Comparison of ENCODE assay signal across 9 cellular contexts in genomic region chr1:42953182-42954180, GRCh38. TPM values are rescaled to one million over a fixed set of nuclear protein-coding genes. Genes with fewer than 3 reads are reported as not detected.
DNase-seq lines count a peak whose midpoint lies in the region; ATAC-seq and TF ChIP-seq lines count a peak whose summit lies in the region.
"Had no signal": no experiment of that assay in that cellular context is flagged by ENCODE, and none has a peak within 500 bp of the region (broad histone marks: within the 10 kb centered on the region; RNA-seq: fewer than 3 reads in every experiment).

No MANE protein-coding gene starts in this region.

- no peak for TF ChIP-seq EP300 in esophagus muscularis mucosa (IDR thresholded peaks at IDR 0.05)

- intact Hi-C loops in esophagus squamous epithelium (cut with DNase I), result no loop called here
- intact Hi-C loops in spleen (cut with DNase I; ENCODE audit: low total_unique reads), result no loop called here
- intact Hi-C loops in esophagus muscularis mucosa (cut with DNase I), result no loop called here

- H3K9me3 ChIP-seq in esophagus squamous epithelium (no peaks in the 10 kb centered on the region), spleen (no peaks in the 10 kb centered on the region), esophagus muscularis mucosa (no peaks in the 10 kb centered on the region)

- peaks cover 45 to 91% (median 48%) of the 10 kb centered on the region in 3 donors for H3K4me1 ChIP-seq in esophagus squamous epithelium
- peaks cover 34 to 99% (median 90%) of the 10 kb centered on the region in 6 donors for H3K4me1 ChIP-seq in spleen
- peaks cover 27 to 53% (median 34%) of the 10 kb centered on the region in 4 donors for H3K4me1 ChIP-seq in esophagus muscularis mucosa

- no peak for TF ChIP-seq POLR2A in esophagus squamous epithelium (IDR thresholded peaks at IDR 0.05)
- no peak for TF ChIP-seq POLR2A in spleen (IDR thresholded peaks at IDR 0.05)
- TF ChIP-seq POLR2A in esophagus muscularis mucosa (IDR thresholded peaks at IDR 0.05; ENCODE audit: low read depth), result no peak

- H3K27me3 ChIP-seq in esophagus squamous epithelium (no peaks in the 10 kb centered on the region), spleen (replicated peaks in 1 of 7) (peaks cover 0 to 14% (median 5%) of the 10 kb centered on the region in 7 donors), esophagus muscularis mucosa (no peaks in the 10 kb centered on the region)

- H3K27ac ChIP-seq in esophagus squamous epithelium (peak overlapping the region; percentile 55 to 99 (median 96)), spleen (peak overlapping the region; percentile 53 to 94 (median 80)), esophagus muscularis mucosa (replicated peaks in 1 of 4) (peak overlapping the region in 1 of 4 donors; percentile 21)

- TF ChIP-seq CTCF in esophagus squamous epithelium (IDR thresholded peaks at IDR 0.05) (no peak), spleen (IDR thresholded peaks at IDR 0.05 in 8 of 11, conservative IDR thresholded peaks at IDR 0.05 in 3 of 11) (no peak), esophagus muscularis mucosa (IDR thresholded peaks at IDR 0.05) (no peak)

- H3K27me3 Mint-ChIP-seq in T-helper 1 cell treated with Interleukin-12 subunit alpha and Interleukin-12 subunit beta and Interleukin-4 antibody, amounts not matched to agents 30 μg/mL and 1 μg/mL, for 36 hours (ENCODE audit: low read depth), result no peaks in the 10 kb centered on the region

- 37 to 53% methylated on average over 6 to 8 of the region's 13 CpGs for WGBS in esophagus squamous epithelium, 2 donors
- 76 to 90% (median 85%) methylated on average over 11 to 13 of the region's 13 CpGs for WGBS in spleen, 5 donors
- WGBS in esophagus muscularis mucosa, result 89% methylated on average over 9 of the region's 13 CpGs

- peaks cover 61% of the 10 kb centered on the region for H3K4me1 Mint-ChIP-seq in T-helper 1 cell treated with Interleukin-12 subunit alpha and Interleukin-12 subunit beta and Interleukin-4 antibody, amounts not matched to agents 30 μg/mL and 1 μg/mL, for 36 hours (ENCODE audit: low read depth)

- H3K36me3 Mint-ChIP-seq in T-helper 1 cell treated with Interleukin-12 subunit alpha and Interleukin-12 subunit beta and Interleukin-4 antibody, amounts not matched to agents 30 μg/mL and 1 μg/mL, for 36 hours (ENCODE audit: low read depth), result peaks cover 41% of the 10 kb centered on the region

- H3K36me3 ChIP-seq in esophagus squamous epithelium, result peaks cover 0 to 56% (median 0%) of the 10 kb centered on the region in 3 donors
- peaks cover 0 to 17% (median 0%) of the 10 kb centered on the region in 6 donors for H3K36me3 ChIP-seq in spleen
- peaks cover 0 to 8% (median 3%) of the 10 kb centered on the region in 4 donors for H3K36me3 ChIP-seq in esophagus muscularis mucosa

- H3K4me3 ChIP-seq in esophagus squamous epithelium, result peak overlapping the region in 3 of 4 donors; percentile 10 to 35 (median 19)
- H3K4me3 ChIP-seq in spleen, result peak overlapping the region in 1 of 8 donors; percentile 33
- H3K4me3 ChIP-seq in esophagus muscularis mucosa, result no peak overlapping the region

- H3K4me3 Mint-ChIP-seq in T-helper 1 cell treated with Interleukin-12 subunit alpha and Interleukin-12 subunit beta and Interleukin-4 antibody, amounts not matched to agents 30 μg/mL and 1 μg/mL, for 36 hours, result peak overlapping the region; percentile 59

- no peaks in the 10 kb centered on the region for H3K9me3 Mint-ChIP-seq in T-helper 1 cell treated with Interleukin-12 subunit alpha and Interleukin-12 subunit beta and Interleukin-4 antibody, amounts not matched to agents 30 μg/mL and 1 μg/mL, for 36 hours

- H3K27ac Mint-ChIP-seq in T-helper 1 cell treated with Interleukin-12 subunit alpha and Interleukin-12 subunit beta and Interleukin-4 antibody, amounts not matched to agents 30 μg/mL and 1 μg/mL, for 36 hours, result peak overlapping the region; percentile 87

- DNase-seq in T-helper 1 cell, result no peak
- no peak for DNase-seq in esophagus squamous epithelium (lab: John Stamatoyannopoulos, UW)
- DNase-seq in spleen, result no peak
- no peak for DNase-seq in stimulated activated CD4-positive, alpha-beta T cell treated with anti-CD3 and anti-CD28 coated beads, Interleukin-2, amount 100 ng/mL, for 48 hours
- no peak for DNase-seq in esophagus muscularis mucosa (ENCODE audit: extremely low spot score)
- DNase-seq: kidney glomerular epithelial cell had no signal

- ATAC-seq in SK-N-SH treated with all-trans-retinoic acid at 6 μM for 48 hours, result no peak
- ATAC-seq in HG03378 (IDR thresholded peaks at IDR 0.05; ENCODE audit: unreplicated experiment), result no peak

TF ChIP-seq in SK-N-SH treated with all-trans-retinoic acid at 6 μM for 48 hours, 23 proteins besides CTCF, POLR2A, EP300 and RAD21:
- TF ChIP-seq ZC3H10 (CRISPR knock-in tag; IDR thresholded peaks at IDR 0.05), result no peak
- TF ChIP-seq RARB (CRISPR knock-in tag; IDR thresholded peaks at IDR 0.05), result no peak
- no peak for TF ChIP-seq ISL1 (CRISPR knock-in tag; IDR thresholded peaks at IDR 0.05)
- TF ChIP-seq ZFP3 (CRISPR knock-in tag; IDR thresholded peaks at IDR 0.05), result peak; percentile 84

RNA-seq across cellular contexts. Expression of gene SLC2A1, which starts 5.2 kb away (rescaled TPM):
- total RNA-seq in esophagus squamous epithelium (100 to 1,000 TPM; 238 to 883 (median 448) TPM), spleen (100 to 1,000 TPM in 3 of 7 donors, 10 to 100 TPM in 4; 26.2 to 142 (median 83.1) TPM), esophagus muscularis mucosa (10 to 100 TPM; 17.4 to 63.6 (median 31.8) TPM)
- polyA plus RNA-seq in spleen, result 10 to 100 TPM; 18.3 to 31.0 (median 19.5) TPM

Comparison
In these comparisons a context has a peak if more than half of its experiments do, and no peak if none do; other contexts are left out.
1. H3K4me3 ChIP-seq: peak in esophagus squamous epithelium (3 of 4); none in esophagus muscularis mucosa (0 of 4).